2 cellular contexts compared by ENCODE assay signal in the genomic region with DNA sequence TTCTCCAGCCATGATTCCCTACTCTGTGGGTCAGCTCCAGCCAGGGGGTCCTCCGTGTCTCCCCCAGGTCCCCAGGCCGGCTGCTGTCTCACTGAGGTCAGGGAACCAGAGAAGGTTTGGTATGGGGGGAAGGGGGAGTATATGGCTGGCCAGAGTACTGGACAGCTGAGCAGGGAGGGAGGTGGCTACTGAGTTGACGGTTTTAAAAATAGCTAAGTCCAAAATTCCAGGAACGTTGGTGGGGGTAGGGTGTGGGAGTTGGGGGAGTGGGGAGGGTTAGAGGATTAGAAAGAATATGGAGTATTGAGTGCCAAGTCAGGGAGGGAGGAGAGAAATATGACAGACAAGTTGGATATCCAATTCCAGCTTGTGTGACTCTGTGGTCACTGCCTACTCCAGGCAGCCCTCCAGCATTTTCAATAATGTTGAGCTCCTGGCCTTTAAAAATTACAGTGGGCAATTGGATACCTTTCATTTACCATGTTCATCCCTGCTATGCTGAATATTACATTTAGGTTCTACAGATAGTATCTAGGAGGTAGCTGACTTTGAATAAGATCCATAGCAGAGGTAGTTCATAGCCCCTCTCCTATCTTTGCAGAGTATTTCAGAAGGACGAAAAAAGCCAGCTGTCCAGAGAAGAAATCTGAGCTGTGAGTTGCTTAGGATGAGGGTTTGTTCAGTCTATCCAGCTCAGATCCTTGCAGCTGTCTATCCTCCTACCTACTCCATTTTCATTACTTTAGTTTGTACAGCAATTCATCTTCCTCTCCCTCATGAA.
TF ChIP-seq lines count a peak whose summit lies in the region.

Gene HJV (minus strand): TSS at position 114 of the 781 bp plus-strand sequence. CDS start 1,504 bp downstream, outside the sequence.

TF ChIP-seq in GM23338, 12 proteins besides CTCF, POLR2A, EP300 and RAD21 (continues in another document):
- no peak for TF ChIP-seq ETS1 (IDR thresholded peaks at IDR 0.05)
- no peak for TF ChIP-seq NANOG (IDR thresholded peaks at IDR 0.05; ENCODE audit: borderline replicate concordance)
- no peak for TF ChIP-seq STAT1 (IDR thresholded peaks at IDR 0.05; ENCODE audit: unreplicated experiment)
- no peak for TF ChIP-seq ZNF462 (CRISPR knock-in tag; IDR thresholded peaks at IDR 0.05)
- TF ChIP-seq EZH2 (IDR thresholded peaks at IDR 0.05; ENCODE audit: low read depth, unreplicated experiment) = no peak
- no peak for TF ChIP-seq EZH2phosphoT487 (IDR thresholded peaks at IDR 0.05; ENCODE audit: unreplicated experiment)
- no peak for TF ChIP-seq CREB1 (CRISPR knock-in tag; IDR thresholded peaks at IDR 0.05; ENCODE audit: low read depth)
- TF ChIP-seq ZNF331 (CRISPR knock-in tag; IDR thresholded peaks at IDR 0.05; ENCODE audit: low read depth) = no peak

TF ChIP-seq in HepG2, 621 proteins besides CTCF, POLR2A, EP300 and RAD21:
- TF ChIP-seq ZFP36 (IDR thresholded peaks at IDR 0.05; ENCODE audit: borderline replicate concordance, low read depth, low read length, partially characterized antibody) (peak; percentile 82), SAFB2 (CRISPR knock-in tag; IDR thresholded peaks at IDR 0.05; ENCODE audit: borderline replicate concordance, low read depth) (no peak), HNRNPK (IDR thresholded peaks at IDR 0.05; ENCODE audit: low read depth, low read length, poor library complexity, severe bottlenecking) (peak; percentile 31), ATF5 (CRISPR knock-in tag; IDR thresholded peaks at IDR 0.05; ENCODE audit: low read depth) (no peak), DNMT1 (CRISPR knock-in tag; IDR thresholded peaks at IDR 0.05) (no peak), ZNF337 (CRISPR knock-in tag; IDR thresholded peaks at IDR 0.05; ENCODE audit: borderline replicate concordance, low read depth) (no peak)
